8 cellular contexts compared by ENCODE assay signal in the genomic region with DNA sequence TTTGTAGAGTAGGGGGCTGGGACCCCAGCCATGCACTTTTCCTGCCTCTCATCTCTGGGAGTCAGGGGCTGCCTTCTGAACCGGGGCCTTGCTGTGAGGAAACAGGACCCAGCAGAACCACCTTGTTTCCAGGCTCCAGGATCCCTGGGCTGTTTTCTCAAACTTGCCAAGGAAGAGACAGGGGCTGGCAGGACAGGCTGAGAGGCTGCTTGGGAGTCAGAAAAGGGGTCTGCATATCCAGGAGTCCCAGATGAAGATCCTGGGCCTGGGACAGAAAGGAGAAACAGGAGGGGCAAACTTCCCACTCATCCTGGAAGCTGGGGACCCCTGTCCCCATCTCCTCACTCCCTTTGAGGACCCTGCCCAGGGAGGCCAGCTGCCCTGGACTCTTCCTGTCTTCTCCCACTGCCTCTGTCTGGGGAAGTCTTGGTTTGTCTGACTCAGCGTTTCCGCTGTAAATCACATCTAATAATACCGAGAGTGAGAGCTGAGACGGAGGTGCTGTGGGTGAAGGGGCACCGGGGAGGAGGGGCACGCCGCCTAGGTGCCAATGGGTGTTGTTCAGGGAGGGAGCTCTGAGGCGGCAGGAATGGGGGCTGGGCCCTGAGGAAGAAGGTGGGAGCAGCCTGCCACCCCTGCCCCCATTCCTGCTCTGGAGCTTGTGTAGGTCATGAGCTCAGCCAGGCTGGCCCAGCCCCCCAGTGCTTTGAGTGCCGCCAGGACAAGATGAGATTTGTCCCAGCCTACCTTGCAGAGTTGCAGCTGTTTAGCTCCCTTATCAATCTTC. TPM values are rescaled to one million over a fixed set of nuclear protein-coding genes. Genes with fewer than 3 reads are reported as not detected.
DNase-seq lines count a peak whose midpoint lies in the region; ATAC-seq lines count a peak whose summit lies in the region.

No MANE protein-coding gene starts in this region.

- no peaks in the 10 kb centered on the region for H3K9me3 ChIP-seq in GM23248 (ENCODE audit: low read depth)
- H3K9me3 ChIP-seq in iPS-15b (ENCODE audit: control insufficient read depth, insufficient read depth, low read length) = no peaks in the 10 kb centered on the region

- H3K4me3 Mint-ChIP-seq in activated T-helper 17 cell treated with anti-CD3 and anti-CD28 coated beads, Interleukin-2, amount 50 U/mL, for 72 hours = peak overlapping the region; percentile 74

- in situ Hi-C loops in GM23248 (cut with MboI) = loop anchor here (10.0 kb wide), 1 partner anchor 795 kb away; no protein-coding TSS in a partner anchor

- peak; percentile 68 for ATAC-seq in activated T-helper 17 cell treated with anti-CD3 and anti-CD28 coated beads, Interleukin-2, amount 50 U/mL, for 72 hours (replicated peaks)

- 7% methylated on average over 10 of the region's 10 CpGs for WGBS in GM23248 (ENCODE audit: low coverage in 1 of 2, low lambda C conversion rate in 2 of 2, missing lambda C conversion rate in 2 of 2), 2 experiments

- peak overlapping the region; percentile 91 for H3K27ac Mint-ChIP-seq in activated T-helper 17 cell treated with anti-CD3 and anti-CD28 coated beads, Interleukin-2, amount 50 U/mL, for 72 hours

- H3F3A ChIP-seq in GM23248 (ENCODE audit: insufficient read depth) = peaks cover 21% of the 10 kb centered on the region; the same call in 1 of the 2 replicates

- DNase-seq in EL (peak; percentile 68), GM23248 (peak; percentile 82), NOMO-1 (lab: John Stamatoyannopoulos, UW; ENCODE audit: unreplicated experiment in 2 of 2) (peak; percentile 41 to 67), COLO668 (lab: John Stamatoyannopoulos, UW; ENCODE audit: unreplicated experiment) (no peak), superior temporal gyrus (ENCODE audit: extremely low spot score) (no peak)
- DNase-seq in stimulated activated CD4-positive, alpha-beta T cell treated with anti-CD3 and anti-CD28 coated beads, Interleukin-4, amount 100 ng/mL, for 24 hours = peak; percentile 86

- H2AFZ ChIP-seq in GM23248 = peak overlapping the region; percentile 26; the same call in 1 of the 2 replicates

- peaks cover 39% of the 10 kb centered on the region for H3K4me1 Mint-ChIP-seq in activated T-helper 17 cell treated with anti-CD3 and anti-CD28 coated beads, Interleukin-2, amount 50 U/mL, for 72 hours

- peaks cover 4% of the 10 kb centered on the region; the same call in 1 of the 2 replicates for H3K36me3 ChIP-seq in GM23248 (ENCODE audit: low read depth)
- peaks cover 19% of the 10 kb centered on the region for H3K36me3 ChIP-seq in iPS-15b (ENCODE audit: control insufficient read depth, insufficient read depth, low read length)

- H3K9me3 Mint-ChIP-seq in activated T-helper 17 cell treated with anti-CD3 and anti-CD28 coated beads, Interleukin-2, amount 50 U/mL, for 72 hours = no peaks in the 10 kb centered on the region

- H4K20me1 ChIP-seq in GM23248 (ENCODE audit: insufficient read depth) = no peaks in the 10 kb centered on the region

- H3K4me3 ChIP-seq in GM23248 (0 out of 2 replicates have a peak overlapping the region, but pooled peaks have one; percentile 28), iPS-15b (ENCODE audit: low read depth, low read length) (peak overlapping the region; percentile 0)

- H3K79me2 ChIP-seq in GM23248 (ENCODE audit: insufficient read depth) = no peaks in the 10 kb centered on the region

- peaks cover 20% of the 10 kb centered on the region for H3K36me3 Mint-ChIP-seq in activated T-helper 17 cell treated with anti-CD3 and anti-CD28 coated beads, Interleukin-2, amount 50 U/mL, for 72 hours (ENCODE audit: low read depth)

- no peak overlapping the region for H3K27ac ChIP-seq in GM23248

- H3K4me1 ChIP-seq in GM23248 (ENCODE audit: insufficient read depth) (peaks cover 28% of the 10 kb centered on the region), iPS-15b (ENCODE audit: control insufficient read depth, insufficient read depth, low read length) (peaks cover 23% of the 10 kb centered on the region)

- H3K27me3 ChIP-seq in GM23248 (replicated peaks; ENCODE audit: insufficient read depth) (no peaks in the 10 kb centered on the region), iPS-15b (ENCODE audit: control insufficient read depth, insufficient read depth, low read length) (no peaks in the 10 kb centered on the region)

- H3K4me2 ChIP-seq in GM23248 (ENCODE audit: unreplicated experiment) = peak overlapping the region; percentile 70

- H3K9me2 ChIP-seq in GM23248 (ENCODE audit: insufficient read depth) = no peaks in the 10 kb centered on the region

- H3K9ac ChIP-seq in GM23248 (peak overlapping the region; percentile 54), iPS-15b (ENCODE audit: low read depth, low read length) (peak overlapping the region; percentile 55)

- no peaks in the 10 kb centered on the region for H3K27me3 Mint-ChIP-seq in activated T-helper 17 cell treated with anti-CD3 and anti-CD28 coated beads, Interleukin-2, amount 50 U/mL, for 72 hours

RNA-seq across cellular contexts. Expression of gene POU3F1, which starts 16.7 kb away (rescaled TPM):
- not detected in 2 replicates for total RNA-seq in GM23248 (2014; rRNA removed; shearing (Covaris generic))
- polyA plus RNA-seq in GM23248 (2016; fragmentation: Nextera tagmentation; extraction: Ambion mirVana) = not detected in 2 replicates
- under 1 TPM; 0.11 TPM for total RNA-seq in activated T-helper 17 cell treated with anti-CD3 and anti-CD28 coated beads, Interleukin-2, amount 50 U/mL, for 72 hours

RNA-seq across cellular contexts. Expression of gene UTP11, which starts 17.4 kb away (rescaled TPM):
- total RNA-seq in GM23248 (2014; rRNA removed; shearing (Covaris generic)) = 25.8 and 37.1 TPM in 2 replicates
- polyA plus RNA-seq in GM23248 (2016; fragmentation: Nextera tagmentation; extraction: Ambion mirVana) = 51.0 and 54.3 TPM in 2 replicates
- 10 to 100 TPM; 41.1 to 60.8 TPM for total RNA-seq in activated T-helper 17 cell treated with anti-CD3 and anti-CD28 coated beads, Interleukin-2, amount 50 U/mL, for 72 hours

RNA-seq across cellular contexts. Expression of gene FHL3, which starts 24.6 kb away (rescaled TPM):
- 26.9 and 31.7 TPM in 2 replicates for total RNA-seq in GM23248 (2014; rRNA removed; shearing (Covaris generic))
- 44.4 and 48.0 TPM in 2 replicates for polyA plus RNA-seq in GM23248 (2016; fragmentation: Nextera tagmentation; extraction: Ambion mirVana)
- 10 to 100 TPM in 1 of 2 donors, 1 to 10 TPM in 1; 8.6 to 15.5 TPM for total RNA-seq in activated T-helper 17 cell treated with anti-CD3 and anti-CD28 coated beads, Interleukin-2, amount 50 U/mL, for 72 hours

RNA-seq across cellular contexts. Expression of gene SF3A3, which starts 40.1 kb away (rescaled TPM):
- 37.9 and 62.3 TPM in 2 replicates for total RNA-seq in GM23248 (2014; rRNA removed; shearing (Covaris generic))
- 63.4 and 72.3 TPM in 2 replicates for polyA plus RNA-seq in GM23248 (2016; fragmentation: Nextera tagmentation; extraction: Ambion mirVana)
- total RNA-seq in activated T-helper 17 cell treated with anti-CD3 and anti-CD28 coated beads, Interleukin-2, amount 50 U/mL, for 72 hours = 100 to 1,000 TPM in 1 of 2 donors, 10 to 100 TPM in 1; 77.5 to 129 TPM

Comparison
In these comparisons a context has a peak if more than half of its experiments do, and no peak if none do; other contexts are left out.
1. DNase-seq: peak in EL (single experiment), GM23248 (single experiment), NOMO-1 (2 of 2) and stimulated activated CD4-positive, alpha-beta T cell treated with anti-CD3 and anti-CD28 coated beads, Interleukin-4, amount 100 ng/mL, for 24 hours (single experiment); none in COLO668 (single experiment) and superior temporal gyrus (single experiment).